ENCODE assay signal across 8 cellular contexts in genomic region chr11:76380977-76381719, GRCh38. TPM values are rescaled to one million over a fixed set of nuclear protein-coding genes. Genes with fewer than 3 reads are reported as not detected.
A peak's percentile ranks its signal among the peaks of the same experiment; 100 is the strongest.
DNase-seq lines count a peak whose midpoint lies in the region; ATAC-seq and TF ChIP-seq lines count a peak whose summit lies in the region.

TSS of gene GVQW3 (plus strand) at chr11:76381323. CDS start at chr11:76381829, 506 bp downstream.
TSS of gene THAP12 (minus strand) at chr11:76381132. CDS start at chr11:76380836, 296 bp downstream.

- WGBS in tibial nerve, 2 donors = 0 to 1% methylated on average over 39 to 55 of the region's 69 CpGs

- peak within 1 kb of the TSS; percentile 70 for H2AFZ ChIP-seq in parathyroid adenoma

- H3K27ac ChIP-seq in parathyroid adenoma (no peak within 1 kb of the TSS), tibial nerve (peak within 1 kb of the TSS; percentile 63 to 89 (median 84))

- H3K36me3 ChIP-seq in parathyroid adenoma (ENCODE audit: control insufficient read depth, insufficient read depth, low read length) (no peaks in the 10 kb centered on the region), tibial nerve (peaks cover 0 to 9% (median 0%) of the 10 kb centered on the region in 3 donors)

- H3K4me2 ChIP-seq in parathyroid adenoma (ENCODE audit: low read length) = peak within 1 kb of the TSS; percentile 80

- ATAC-seq in HG02642 (IDR thresholded peaks at IDR 0.05; ENCODE audit: poor library complexity, unreplicated experiment) (peak; percentile 84), SK-N-SH treated with all-trans-retinoic acid at 6 μM for 48 hours (peak; percentile 97), Right ventricle myocardium superior (ENCODE audit: poor library complexity) (peak; percentile 98)

- TF ChIP-seq EP300 in tibial nerve (IDR thresholded peaks at IDR 0.05) = peak; percentile 83 to 92

- TF ChIP-seq POLR2A in tibial nerve (IDR thresholded peaks at IDR 0.05) = peak in 1 of 2 donors; percentile 82

- TF ChIP-seq CTCF in GM12872 (IDR thresholded peaks at IDR 0.05; ENCODE audit: insufficient read depth, low read depth, low read length) (peak; percentile 18; the same call in 1 of the 3 replicates), parathyroid adenoma (IDR thresholded peaks at IDR 0.05) (no peak), tibial nerve (IDR thresholded peaks at IDR 0.05) (peak in 4 of 5 experiments; percentile 11 to 53 (median 34))

- peak within 1 kb of the TSS; percentile 91 for H3K4me3 Mint-ChIP-seq in activated naive CD8-positive, alpha-beta T cell treated with anti-CD3 and anti-CD28 coated beads for 36 hours

- peak within 1 kb of the TSS; percentile 87 for H3K27ac Mint-ChIP-seq in activated naive CD8-positive, alpha-beta T cell treated with anti-CD3 and anti-CD28 coated beads for 36 hours

- H3K4me1 Mint-ChIP-seq in activated naive CD8-positive, alpha-beta T cell treated with anti-CD3 and anti-CD28 coated beads for 36 hours = peaks cover 52% of the 10 kb centered on the region

- no peaks in the 10 kb centered on the region for H3K27me3 Mint-ChIP-seq in activated naive CD8-positive, alpha-beta T cell treated with anti-CD3 and anti-CD28 coated beads for 36 hours

- H3K4me3 ChIP-seq in parathyroid adenoma (ENCODE audit: low read depth, low read length) (peak within 1 kb of the TSS; percentile 60), tibial nerve (peak within 1 kb of the TSS; percentile 71 to 81 (median 78))

- no peaks in the 10 kb centered on the region for H3K27me3 ChIP-seq in parathyroid adenoma (ENCODE audit: control insufficient read depth, insufficient read depth, low read length)
- no peaks in the 10 kb centered on the region for H3K27me3 ChIP-seq in tibial nerve

- no peaks in the 10 kb centered on the region for H3K9me3 Mint-ChIP-seq in activated naive CD8-positive, alpha-beta T cell treated with anti-CD3 and anti-CD28 coated beads for 36 hours

- intact Hi-C loops in Right ventricle myocardium superior (cut with DNase I) = loop anchor here (10.0 kb wide), 1 partner anchor 64 kb away; the partner anchor contains the start of gene EMSY

- H3K9ac ChIP-seq in parathyroid adenoma = no peak within 1 kb of the TSS

- H3K9me3 ChIP-seq in parathyroid adenoma (ENCODE audit: control insufficient read depth, low read length) = no peaks in the 10 kb centered on the region
- no peaks in the 10 kb centered on the region for H3K9me3 ChIP-seq in tibial nerve

- H3K79me2 ChIP-seq in parathyroid adenoma = peaks cover 12% of the 10 kb centered on the region

- H3K4me1 ChIP-seq in parathyroid adenoma (peaks cover 5% of the 10 kb centered on the region), tibial nerve (peaks cover 0 to 57% (median 19%) of the 10 kb centered on the region in 4 donors)

- peaks cover 12% of the 10 kb centered on the region for H3K36me3 Mint-ChIP-seq in activated naive CD8-positive, alpha-beta T cell treated with anti-CD3 and anti-CD28 coated beads for 36 hours

- peak; percentile 99 for DNase-seq in NCI-H1092 treated with DMSO at 0.1 percent for 48 hours (lab: John Stamatoyannopoulos, UW)
- DNase-seq in activated naive CD8-positive, alpha-beta T cell treated with anti-CD3 and anti-CD28 coated beads for 36 hours = peak; percentile 97
- DNase-seq in Right ventricle myocardium superior = peak; percentile 98
- peak; percentile 94 to 95 for DNase-seq in tibial nerve (ENCODE audit: low spot score in 2 of 2)

TF ChIP-seq in SK-N-SH treated with all-trans-retinoic acid at 6 μM for 48 hours, 23 proteins besides CTCF, POLR2A, EP300 and RAD21:
- TF ChIP-seq TSHZ2 (CRISPR knock-in tag; IDR thresholded peaks at IDR 0.05) = no peak
- no peak for TF ChIP-seq CSRNP3 (CRISPR knock-in tag; IDR thresholded peaks at IDR 0.05)

RNA-seq across cellular contexts. Expression of gene GVQW3, which starts in this region (rescaled TPM):
- 1 to 10 TPM; 1.8 to 2.0 TPM for total RNA-seq in activated naive CD8-positive, alpha-beta T cell treated with anti-CD3 and anti-CD28 coated beads for 36 hours
- total RNA-seq in Right ventricle myocardium superior (1.5 TPM), tibial nerve (1 to 10 TPM; 1.8 to 8.1 (median 2.2) TPM)

RNA-seq across cellular contexts. Expression of gene THAP12, which starts in this region (rescaled TPM):
- total RNA-seq in activated naive CD8-positive, alpha-beta T cell treated with anti-CD3 and anti-CD28 coated beads for 36 hours = 10 to 100 TPM; 68.3 to 74.7 TPM
- total RNA-seq in Right ventricle myocardium superior (18.3 TPM), tibial nerve (10 to 100 TPM; 30.4 to 42.6 (median 35.7) TPM)
